Comparison of ENCODE assay signal across 8 cellular contexts in the genomic region with DNA sequence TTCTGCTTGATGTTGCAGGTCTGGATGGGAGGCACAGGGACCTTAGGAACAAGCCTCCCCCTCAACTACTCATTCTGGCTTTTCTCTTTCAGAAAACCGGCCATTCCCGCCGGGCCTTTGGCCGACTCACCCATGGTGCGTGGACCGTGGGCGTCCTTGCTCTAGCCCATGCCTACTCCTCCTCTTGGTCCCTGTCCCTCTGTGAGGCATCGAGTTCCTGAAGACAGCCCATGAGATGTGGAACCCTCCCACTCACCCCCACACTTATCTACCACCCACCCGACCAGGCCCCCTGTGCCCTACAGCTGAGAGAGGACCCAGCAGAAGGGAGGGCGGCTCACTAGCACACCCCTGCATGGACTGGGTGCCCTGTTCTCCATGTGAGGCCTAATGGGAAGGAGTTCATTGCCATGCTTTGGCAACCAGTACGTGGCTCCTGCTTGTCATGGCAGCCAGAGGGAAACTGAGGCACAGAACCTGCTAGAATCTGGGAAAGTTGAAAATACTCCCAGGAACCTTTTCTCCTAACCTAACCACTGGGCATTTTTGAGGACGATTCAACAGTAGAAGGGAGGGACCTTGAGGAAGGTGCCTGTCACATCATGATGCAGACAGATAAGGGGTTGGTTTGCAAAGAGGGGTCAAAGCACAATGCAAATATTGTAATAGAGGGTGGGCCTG. TPM values are rescaled to one million over a fixed set of nuclear protein-coding genes. Genes with fewer than 3 reads are reported as not detected.
DNase-seq lines count a peak whose midpoint lies in the region; ATAC-seq lines count a peak whose summit lies in the region.
"Had no signal": no experiment of that assay in that cellular context is flagged by ENCODE, and none has a peak within 500 bp of the region (broad histone marks: within the 10 kb centered on the region; RNA-seq: fewer than 3 reads in every experiment).

No MANE protein-coding gene starts in this region.

- in situ Hi-C loops in GM23248 (cut with MboI), result no loop called here

- no peaks in the 10 kb centered on the region for H3K36me3 Mint-ChIP-seq in activated CD4-positive, alpha-beta memory T cell treated with anti-CD3 and anti-CD28 coated beads for 36 hours
- no peaks in the 10 kb centered on the region for H3K36me3 Mint-ChIP-seq in stimulated activated effector memory CD8-positive, alpha-beta T cell treated with anti-CD3 and anti-CD28 coated beads, Interleukin-12 subunit alpha, Interleukin-12 subunit beta, amount 100 ng/mL, for 72 hours

- DNase-seq in GM23248 (peak; percentile 66), NCI-H1048 (lab: John Stamatoyannopoulos, UW) (no peak), SJCRH30 (no peak), AG08395 (ENCODE audit: low spot score) (no peak)
- no peak for DNase-seq in activated CD4-positive, alpha-beta memory T cell treated with anti-CD3 and anti-CD28 coated beads for 36 hours
- DNase-seq in stimulated activated effector memory CD8-positive, alpha-beta T cell treated with anti-CD3 and anti-CD28 coated beads, Interleukin-12 subunit alpha, Interleukin-12 subunit beta, amount 100 ng/mL, for 72 hours (ENCODE audit: low spot score in 2 of 2), result no peak

- peaks cover 34% of the 10 kb centered on the region for H3K4me1 ChIP-seq in GM23248 (ENCODE audit: insufficient read depth)
- peaks cover 12% of the 10 kb centered on the region for H3K4me1 ChIP-seq in iPS-18a (ENCODE audit: control insufficient read depth, low read depth, low read length)
- peaks cover 55% of the 10 kb centered on the region for H3K4me1 ChIP-seq in SJCRH30

- no peaks in the 10 kb centered on the region for H3K9me3 ChIP-seq in GM23248 (ENCODE audit: low read depth)
- no peaks in the 10 kb centered on the region for H3K9me3 ChIP-seq in iPS-18a (ENCODE audit: control insufficient read depth, low read depth, low read length)
- no peaks in the 10 kb centered on the region for H3K9me3 ChIP-seq in SJCRH30 (replicated peaks)
- H3K9me3 ChIP-seq: neutrophil had no signal

- no peaks in the 10 kb centered on the region for H3K27me3 ChIP-seq in GM23248 (replicated peaks; ENCODE audit: insufficient read depth)
- H3K27me3 ChIP-seq in iPS-18a (ENCODE audit: control insufficient read depth, insufficient read depth, low read length), result peaks cover 31% of the 10 kb centered on the region
- no peaks in the 10 kb centered on the region for H3K27me3 ChIP-seq in SJCRH30

- H3K9me3 Mint-ChIP-seq in activated CD4-positive, alpha-beta memory T cell treated with anti-CD3 and anti-CD28 coated beads for 36 hours, result no peaks in the 10 kb centered on the region
- no peaks in the 10 kb centered on the region for H3K9me3 Mint-ChIP-seq in stimulated activated effector memory CD8-positive, alpha-beta T cell treated with anti-CD3 and anti-CD28 coated beads, Interleukin-12 subunit alpha, Interleukin-12 subunit beta, amount 100 ng/mL, for 72 hours

- H3K4me1 Mint-ChIP-seq in activated CD4-positive, alpha-beta memory T cell treated with anti-CD3 and anti-CD28 coated beads for 36 hours (ENCODE audit: low read depth), result peaks cover 11% of the 10 kb centered on the region
- peaks cover 20% of the 10 kb centered on the region for H3K4me1 Mint-ChIP-seq in stimulated activated effector memory CD8-positive, alpha-beta T cell treated with anti-CD3 and anti-CD28 coated beads, Interleukin-12 subunit alpha, Interleukin-12 subunit beta, amount 100 ng/mL, for 72 hours

- H3K27ac Mint-ChIP-seq in activated CD4-positive, alpha-beta memory T cell treated with anti-CD3 and anti-CD28 coated beads for 36 hours, result no peak overlapping the region
- peak overlapping the region; percentile 32 for H3K27ac Mint-ChIP-seq in stimulated activated effector memory CD8-positive, alpha-beta T cell treated with anti-CD3 and anti-CD28 coated beads, Interleukin-12 subunit alpha, Interleukin-12 subunit beta, amount 100 ng/mL, for 72 hours

- peak overlapping the region; percentile 54 for H3K4me3 Mint-ChIP-seq in activated CD4-positive, alpha-beta memory T cell treated with anti-CD3 and anti-CD28 coated beads for 36 hours
- H3K4me3 Mint-ChIP-seq in stimulated activated effector memory CD8-positive, alpha-beta T cell treated with anti-CD3 and anti-CD28 coated beads, Interleukin-12 subunit alpha, Interleukin-12 subunit beta, amount 100 ng/mL, for 72 hours, result peak overlapping the region; percentile 76

- peaks cover 12% of the 10 kb centered on the region; the same call in 1 of the 2 replicates for H3F3A ChIP-seq in GM23248 (ENCODE audit: insufficient read depth)

- H3K9me2 ChIP-seq in GM23248 (ENCODE audit: insufficient read depth), result no peaks in the 10 kb centered on the region

- CTCF ChIA-PET in activated CD4-positive, alpha-beta memory T cell treated with anti-CD3 and anti-CD28 coated beads for 36 hours (lab: Charles Lee), result interaction anchor here (0.6 kb wide), 1 partner anchor 187 kb away, joined by 3 read pairs; no protein-coding TSS in a partner anchor

- intact Hi-C loops in activated CD4-positive, alpha-beta memory T cell treated with anti-CD3 and anti-CD28 coated beads for 36 hours (cut with micrococcal nuclease), result loop anchor here (5.0 kb wide), 1 partner anchor 54 kb away; a partner anchor contains a TSS

- ATAC-seq in stimulated activated effector memory CD8-positive, alpha-beta T cell treated with anti-CD3 and anti-CD28 coated beads, Interleukin-12 subunit alpha, Interleukin-12 subunit beta, amount 100 ng/mL, for 72 hours, result no peak

- H4K20me1 ChIP-seq in GM23248 (ENCODE audit: insufficient read depth), result no peaks in the 10 kb centered on the region

- H3K4me3 ChIP-seq in GM23248 (peak overlapping the region; percentile 64), iPS-18a (ENCODE audit: low read length) (peak overlapping the region; percentile 54), SJCRH30 (no peak overlapping the region; the same call in 1 of the 2 replicates)

- H3K36me3 ChIP-seq in GM23248 (ENCODE audit: low read depth), result no peaks in the 10 kb centered on the region
- no peaks in the 10 kb centered on the region for H3K36me3 ChIP-seq in iPS-18a (ENCODE audit: control insufficient read depth, low read depth, low read length)
- no peaks in the 10 kb centered on the region; the same call in 1 of the 2 replicates for H3K36me3 ChIP-seq in SJCRH30
- H3K36me3 ChIP-seq: neutrophil had no signal

- WGBS in GM23248 (ENCODE audit: low coverage in 1 of 2, low lambda C conversion rate in 2 of 2, missing lambda C conversion rate in 2 of 2), 2 experiments, result 73 to 74% methylated on average over 12 of the region's 12 CpGs

- peaks cover 17% of the 10 kb centered on the region for H3K79me2 ChIP-seq in GM23248 (ENCODE audit: insufficient read depth)

- POLR2A ChIA-PET in activated CD4-positive, alpha-beta memory T cell treated with anti-CD3 and anti-CD28 coated beads for 36 hours (lab: Charles Lee), result no interaction called here

- H2AFZ ChIP-seq in GM23248, result no peak overlapping the region

- peak overlapping the region; percentile 86 for H3K4me2 ChIP-seq in GM23248 (ENCODE audit: unreplicated experiment)

- H3K27me3 Mint-ChIP-seq in activated CD4-positive, alpha-beta memory T cell treated with anti-CD3 and anti-CD28 coated beads for 36 hours, result peaks cover 20% of the 10 kb centered on the region

- H3K27ac ChIP-seq in GM23248, result no peak overlapping the region
- no peak overlapping the region for H3K27ac ChIP-seq in iPS-18a (ENCODE audit: low read length)
- H3K27ac ChIP-seq in SJCRH30, result no peak overlapping the region
- H3K27ac ChIP-seq: neutrophil had no signal

- H3K9ac ChIP-seq in GM23248 (peak overlapping the region; percentile 60), iPS-18a (ENCODE audit: low read length) (no peak overlapping the region)

RNA-seq across cellular contexts. Expression of a gene that starts 8.5 kb away (rescaled TPM):
- total RNA-seq in GM23248 (2014; rRNA removed; shearing (Covaris generic)), result 26.5 and 32.1 TPM in 2 replicates
- polyA plus RNA-seq in GM23248 (2016; fragmentation: Nextera tagmentation; extraction: Ambion mirVana), result 6.8 and 9.4 TPM in 2 replicates
- 1 to 10 TPM; 1.1 to 1.7 TPM for total RNA-seq in activated CD4-positive, alpha-beta memory T cell treated with anti-CD3 and anti-CD28 coated beads for 36 hours
- 21.3 and 26.2 TPM in 2 replicates for total RNA-seq in SJCRH30 (2014; rRNA removed; shearing (Covaris generic))

RNA-seq across cellular contexts. Expression of a gene that starts 25.0 kb away (rescaled TPM):
- total RNA-seq in GM23248 (2014; rRNA removed; shearing (Covaris generic)), result 0.51 and 2.7 TPM in 2 replicates
- 0.75 and 1.1 TPM in 2 replicates for polyA plus RNA-seq in GM23248 (2016; fragmentation: Nextera tagmentation; extraction: Ambion mirVana)
- total RNA-seq in activated CD4-positive, alpha-beta memory T cell treated with anti-CD3 and anti-CD28 coated beads for 36 hours, result not detected
- total RNA-seq in SJCRH30 (2014; rRNA removed; shearing (Covaris generic)), result 331 and 376 TPM in 2 replicates

RNA-seq across cellular contexts. Expression of a gene that starts 55.4 kb away (rescaled TPM):
- 79.8 and 84.5 TPM in 2 replicates for total RNA-seq in GM23248 (2014; rRNA removed; shearing (Covaris generic))
- polyA plus RNA-seq in GM23248 (2016; fragmentation: Nextera tagmentation; extraction: Ambion mirVana), result 54.5 and 57.5 TPM in 2 replicates
- total RNA-seq in activated CD4-positive, alpha-beta memory T cell treated with anti-CD3 and anti-CD28 coated beads for 36 hours, result 10 to 100 TPM; 71.6 to 74.2 TPM
- 29.5 and 33.1 TPM in 2 replicates for total RNA-seq in SJCRH30 (2014; rRNA removed; shearing (Covaris generic))

RNA-seq across cellular contexts. Expression of a gene that starts 55.5 kb away (rescaled TPM):
- total RNA-seq in GM23248 (2014; rRNA removed; shearing (Covaris generic)), result 60.6 and 72.2 TPM in 2 replicates
- 64.4 and 65.6 TPM in 2 replicates for polyA plus RNA-seq in GM23248 (2016; fragmentation: Nextera tagmentation; extraction: Ambion mirVana)
- total RNA-seq in activated CD4-positive, alpha-beta memory T cell treated with anti-CD3 and anti-CD28 coated beads for 36 hours, result 10 to 100 TPM; 37.1 to 37.4 TPM
- total RNA-seq in SJCRH30 (2014; rRNA removed; shearing (Covaris generic)), result 21.9 and 22.1 TPM in 2 replicates

Comparison
In these comparisons a context has a peak if more than half of its experiments do, and no peak if none do; other contexts are left out.
1. RNA of a gene that starts 25.0 kb away (total RNA-seq): 331 to 376 TPM in SJCRH30; 0.51 to 2.7 TPM in GM23248 and not detected in activated CD4-positive, alpha-beta memory T cell treated with anti-CD3 and anti-CD28 coated beads for 36 hours; every median in the first group is over 10 times any median in the second.